In the genomic region with DNA sequence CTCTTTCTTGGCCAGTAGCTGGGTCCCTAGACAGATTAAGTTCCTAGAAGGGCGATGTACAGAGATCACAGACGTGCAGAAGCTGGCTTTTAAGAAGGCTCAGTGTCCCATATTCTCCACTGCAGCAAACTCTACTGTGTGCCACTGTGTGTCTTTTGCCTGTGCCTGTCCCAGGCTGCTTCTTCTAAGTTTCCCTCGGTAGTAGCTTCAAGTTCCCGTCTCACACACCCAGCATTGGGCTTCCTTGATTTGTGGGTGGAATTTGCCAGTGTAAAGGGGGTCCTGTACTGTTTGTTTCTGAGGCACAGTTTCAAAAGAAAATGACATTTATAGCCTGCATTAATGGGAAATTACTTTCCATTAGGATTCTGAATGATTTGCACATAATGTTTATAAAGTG, we compare ENCODE assay signal across 26 cellular contexts. TPM values are rescaled to one million over a fixed set of nuclear protein-coding genes. Genes with fewer than 3 reads are reported as not detected.
DNase-seq lines count a peak whose midpoint lies in the region; ATAC-seq and TF ChIP-seq lines count a peak whose summit lies in the region.
"Had no signal": no experiment of that assay in that cellular context is flagged by ENCODE, and none has a peak within 500 bp of the region (broad histone marks: within the 10 kb centered on the region; RNA-seq: fewer than 3 reads in every experiment).

No MANE protein-coding gene starts in this region.

- no peak for DNase-seq in left ventricle myocardium inferior
- DNase-seq in heart right ventricle = no peak
- peak; percentile 87 for DNase-seq in esophagus muscularis mucosa (ENCODE audit: extremely low spot score)
- no peak for DNase-seq in upper lobe of right lung
- no peak for DNase-seq in HCEC 1CT
- no peak for DNase-seq in erythroblast (lab: John Stamatoyannopoulos, UW)
- DNase-seq in activated CD8-positive, alpha-beta T cell treated with anti-CD3 and anti-CD28 coated beads, Interleukin-2, amount 10 ng/mL, durations not matched to agents 7 days and 5 days = no peak
- DNase-seq: CD4-positive, CD25-positive, alpha-beta regulatory T cell; DMS153; DND-41; Karpas-422; NCI-H1092; NCI-H1417 treated with DMSO at 0.1 percent for 48 hours; NCI-H1694 treated with DMSO at 0.1 percent for 48 hours; NCI-H2081; NCI-H2227 treated with DMSO at 0.1 percent for 48 hours; NCI-H510A; NCI-H69; SHP77 treated with DMSO at 0.1 percent for 48 hours had no signal

- H3K4me3 ChIP-seq in left ventricle myocardium inferior (no peak overlapping the region), heart right ventricle (no peak overlapping the region), esophagus muscularis mucosa (peak overlapping the region in 2 of 4 donors; percentile 7 to 10), upper lobe of right lung (no peak overlapping the region)
- H3K4me3 ChIP-seq: BLaER1 had no signal

- no peaks in the 10 kb centered on the region for H3K27me3 Mint-ChIP-seq in nephron (ENCODE audit: low read depth)
- peaks cover 2% of the 10 kb centered on the region for H3K27me3 Mint-ChIP-seq in activated CD8-positive, alpha-beta T cell treated with anti-CD3 and anti-CD28 coated beads, Interleukin-2, amount 10 ng/mL, durations not matched to agents 7 days and 5 days (ENCODE audit: low read depth)

- TF ChIP-seq POLR2A in esophagus muscularis mucosa (IDR thresholded peaks at IDR 0.05; ENCODE audit: low read depth) = no peak
- TF ChIP-seq POLR2A in erythroblast (IDR thresholded peaks at IDR 0.05; ENCODE audit: low read length) = no peak

- H3K36me3 ChIP-seq in left ventricle myocardium inferior = no peaks in the 10 kb centered on the region
- H3K36me3 ChIP-seq in heart right ventricle = no peaks in the 10 kb centered on the region
- no peaks in the 10 kb centered on the region for H3K36me3 ChIP-seq in esophagus muscularis mucosa
- H3K36me3 ChIP-seq in upper lobe of right lung = no peaks in the 10 kb centered on the region
- H3K36me3 ChIP-seq: BLaER1 had no signal

- H3K27ac ChIP-seq in left ventricle myocardium inferior (replicated peaks) = peak overlapping the region; percentile 45
- H3K27ac ChIP-seq in heart right ventricle = no peak overlapping the region
- peak overlapping the region in 3 of 4 donors; percentile 24 to 60 (median 50) for H3K27ac ChIP-seq in esophagus muscularis mucosa (replicated peaks in 1 of 4)
- no peak overlapping the region for H3K27ac ChIP-seq in upper lobe of right lung
- H3K27ac ChIP-seq: BLaER1, HL-60, RWPE1 had no signal

- TF ChIP-seq CTCF in left ventricle myocardium inferior (IDR thresholded peaks at IDR 0.05; ENCODE audit: borderline replicate concordance) (no peak), heart right ventricle (IDR thresholded peaks at IDR 0.05) (no peak), esophagus muscularis mucosa (IDR thresholded peaks at IDR 0.05) (no peak), nephron (IDR thresholded peaks at IDR 0.05; ENCODE audit: unreplicated experiment in 3 of 3) (no peak), upper lobe of right lung (IDR thresholded peaks at IDR 0.05) (no peak)

- 62 to 71% methylated on average over 4 of the region's 4 CpGs for WGBS in heart right ventricle, 2 donors
- WGBS in esophagus muscularis mucosa = 21% methylated on average over 4 of the region's 4 CpGs

- POLR2A ChIA-PET in activated CD8-positive, alpha-beta T cell treated with anti-CD3 and anti-CD28 coated beads, Interleukin-2, amount 10 ng/mL, durations not matched to agents 7 days and 5 days (lab: Charles Lee) = no interaction called here

- no peak for TF ChIP-seq EP300 in esophagus muscularis mucosa (IDR thresholded peaks at IDR 0.05)

- H3K27me3 ChIP-seq in left ventricle myocardium inferior (ENCODE audit: low read depth) = peaks cover 6% of the 10 kb centered on the region
- H3K27me3 ChIP-seq in heart right ventricle = peaks cover 0 to 13% (median 0%) of the 10 kb centered on the region in 7 donors
- no peaks in the 10 kb centered on the region for H3K27me3 ChIP-seq in esophagus muscularis mucosa
- H3K27me3 ChIP-seq in upper lobe of right lung = no peaks in the 10 kb centered on the region
- H3K27me3 ChIP-seq: BLaER1 had no signal

- CTCF ChIA-PET in activated CD8-positive, alpha-beta T cell treated with anti-CD3 and anti-CD28 coated beads, Interleukin-2, amount 10 ng/mL, durations not matched to agents 7 days and 5 days (lab: Charles Lee) = no interaction called here

- H3K9me3 ChIP-seq in left ventricle myocardium inferior (replicated peaks) (peaks cover 14% of the 10 kb centered on the region), heart right ventricle (peaks cover 0 to 13% (median 0%) of the 10 kb centered on the region in 11 donors), esophagus muscularis mucosa (no peaks in the 10 kb centered on the region), upper lobe of right lung (no peaks in the 10 kb centered on the region)

- H3K9me3 Mint-ChIP-seq in nephron = peaks cover 19% of the 10 kb centered on the region
- H3K9me3 Mint-ChIP-seq in activated CD8-positive, alpha-beta T cell treated with anti-CD3 and anti-CD28 coated beads, Interleukin-2, amount 10 ng/mL, durations not matched to agents 7 days and 5 days (ENCODE audit: insufficient read depth) = no peaks in the 10 kb centered on the region

- H3K4me1 ChIP-seq in left ventricle myocardium inferior (no peaks in the 10 kb centered on the region), heart right ventricle (peaks cover 0 to 5% (median 0%) of the 10 kb centered on the region in 9 donors), esophagus muscularis mucosa (peaks cover 4 to 23% (median 22%) of the 10 kb centered on the region in 4 donors), upper lobe of right lung (no peaks in the 10 kb centered on the region)
- H3K4me1 ChIP-seq: BLaER1 had no signal

- H3K4me1 Mint-ChIP-seq in nephron = peaks cover 6% of the 10 kb centered on the region
- no peaks in the 10 kb centered on the region for H3K4me1 Mint-ChIP-seq in activated CD8-positive, alpha-beta T cell treated with anti-CD3 and anti-CD28 coated beads, Interleukin-2, amount 10 ng/mL, durations not matched to agents 7 days and 5 days (ENCODE audit: low read depth)
- H3K4me1 Mint-ChIP-seq: CD4-positive, CD25-positive, alpha-beta regulatory T cell had no signal

- H3K4me3 Mint-ChIP-seq in nephron = no peak overlapping the region
- no peak overlapping the region for H3K4me3 Mint-ChIP-seq in activated CD8-positive, alpha-beta T cell treated with anti-CD3 and anti-CD28 coated beads, Interleukin-2, amount 10 ng/mL, durations not matched to agents 7 days and 5 days
- H3K4me3 Mint-ChIP-seq: CD4-positive, CD25-positive, alpha-beta regulatory T cell had no signal

- H3K36me3 Mint-ChIP-seq in nephron (ENCODE audit: low read depth) = peaks cover 17% of the 10 kb centered on the region
- no peaks in the 10 kb centered on the region for H3K36me3 Mint-ChIP-seq in activated CD8-positive, alpha-beta T cell treated with anti-CD3 and anti-CD28 coated beads, Interleukin-2, amount 10 ng/mL, durations not matched to agents 7 days and 5 days (ENCODE audit: low read depth)
- H3K36me3 Mint-ChIP-seq: CD4-positive, CD25-positive, alpha-beta regulatory T cell had no signal

- H3K27ac Mint-ChIP-seq in nephron = peak overlapping the region in 2 of 3 experiments; percentile 3 to 4
- H3K27ac Mint-ChIP-seq in activated CD8-positive, alpha-beta T cell treated with anti-CD3 and anti-CD28 coated beads, Interleukin-2, amount 10 ng/mL, durations not matched to agents 7 days and 5 days = no peak overlapping the region
- H3K27ac Mint-ChIP-seq: CD4-positive, CD25-positive, alpha-beta regulatory T cell had no signal

- ATAC-seq in heart right ventricle (no peak), upper lobe of right lung (peak; percentile 27)
- no peak for ATAC-seq in activated CD8-positive, alpha-beta T cell treated with anti-CD3 and anti-CD28 coated beads, Interleukin-2, amount 10 ng/mL, durations not matched to agents 7 days and 5 days
- ATAC-seq: HCT116, HepG2 had no signal

- intact Hi-C loops in left ventricle myocardium inferior (cut with micrococcal nuclease) (no loop called here), heart right ventricle (cut with DNase I) (no loop called here), esophagus muscularis mucosa (cut with DNase I) (no loop called here), upper lobe of right lung (cut with DNase I) (no loop called here)

RNA-seq across cellular contexts. Expression of gene ADAMTSL3, which starts 48.9 kb away (rescaled TPM):
- total RNA-seq in left ventricle myocardium inferior (11.9 TPM), heart right ventricle (10 to 100 TPM in 7 of 10 donors, 1 to 10 TPM in 3; 4.3 to 15.4 (median 11.3) TPM), esophagus muscularis mucosa (10 to 100 TPM; 16.6 to 30.0 (median 21.8) TPM), upper lobe of right lung (26.2 TPM)
- 1 to 10 TPM; 1.6 to 1.9 TPM for polyA plus RNA-seq in heart right ventricle
- total RNA-seq in activated CD8-positive, alpha-beta T cell treated with anti-CD3 and anti-CD28 coated beads, Interleukin-2, amount 10 ng/mL, durations not matched to agents 7 days and 5 days = not detected
- total RNA-seq: A172; CD4-positive, CD25-positive, alpha-beta regulatory T cell had no signal
- polyA plus RNA-seq: CD4-positive, CD25-positive, alpha-beta regulatory T cell had no signal

Comparison
In these comparisons a context has a peak if more than half of its experiments do, and no peak if none do; other contexts are left out.
1. H3K27ac ChIP-seq: peak in left ventricle myocardium inferior (single experiment) and esophagus muscularis mucosa (3 of 4); none in heart right ventricle (0 of 10) and upper lobe of right lung (single experiment).
2. RNA of gene ADAMTSL3, which starts 48.9 kb away (total RNA-seq): 26.2 TPM in upper lobe of right lung (single experiment), 16.6 to 30.0 TPM in esophagus muscularis mucosa, 11.9 TPM in left ventricle myocardium inferior (single experiment) and 4.3 to 15.4 TPM in heart right ventricle; not detected in activated CD8-positive, alpha-beta T cell treated with anti-CD3 and anti-CD28 coated beads, Interleukin-2, amount 10 ng/mL, durations not matched to agents 7 days and 5 days; every median in the first group is over 4 times any median in the second.